In the genomic region with DNA sequence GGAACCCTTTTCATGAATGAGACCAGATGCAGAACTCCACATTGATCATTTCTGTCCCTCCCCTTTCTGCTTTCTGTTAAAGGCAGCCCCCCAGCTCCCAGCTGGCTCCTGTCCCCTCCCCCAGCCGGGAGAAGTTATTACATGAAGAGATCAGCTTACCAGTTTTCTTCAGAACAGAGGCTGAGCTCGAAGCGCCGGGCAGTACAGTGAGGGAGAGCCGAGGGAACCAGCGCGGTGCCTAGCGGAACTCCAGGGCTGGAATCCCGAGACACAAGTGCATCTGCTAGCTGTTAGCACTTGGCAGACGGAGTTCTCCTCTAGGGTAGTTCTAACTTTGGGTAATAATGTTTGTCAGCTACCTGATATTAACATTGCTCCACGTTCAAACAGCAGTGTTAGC, we compare ENCODE assay signal across 1 cellular context.
TF ChIP-seq lines count a peak whose summit lies in the region.

No MANE protein-coding gene starts in this region.

TF ChIP-seq in WTC11, 78 proteins besides CTCF, POLR2A, EP300 and RAD21 (continued from another document):
- TF ChIP-seq, protein P1, sequence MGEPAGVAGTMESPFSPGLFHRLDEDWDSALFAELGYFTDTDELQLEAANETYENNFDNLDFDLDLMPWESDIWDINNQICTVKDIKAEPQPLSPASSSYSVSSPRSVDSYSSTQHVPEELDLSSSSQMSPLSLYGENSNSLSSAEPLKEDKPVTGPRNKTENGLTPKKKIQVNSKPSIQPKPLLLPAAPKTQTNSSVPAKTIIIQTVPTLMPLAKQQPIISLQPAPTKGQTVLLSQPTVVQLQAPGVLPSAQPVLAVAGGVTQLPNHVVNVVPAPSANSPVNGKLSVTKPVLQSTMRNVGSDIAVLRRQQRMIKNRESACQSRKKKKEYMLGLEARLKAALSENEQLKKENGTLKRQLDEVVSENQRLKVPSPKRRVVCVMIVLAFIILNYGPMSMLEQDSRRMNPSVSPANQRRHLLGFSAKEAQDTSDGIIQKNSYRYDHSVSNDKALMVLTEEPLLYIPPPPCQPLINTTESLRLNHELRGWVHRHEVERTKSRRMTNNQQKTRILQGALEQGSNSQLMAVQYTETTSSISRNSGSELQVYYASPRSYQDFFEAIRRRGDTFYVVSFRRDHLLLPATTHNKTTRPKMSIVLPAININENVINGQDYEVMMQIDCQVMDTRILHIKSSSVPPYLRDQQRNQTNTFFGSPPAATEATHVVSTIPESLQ (CRISPR knock-in tag; IDR thresholded peaks at IDR 0.05): no peak
- TF ChIP-seq, protein P2, sequence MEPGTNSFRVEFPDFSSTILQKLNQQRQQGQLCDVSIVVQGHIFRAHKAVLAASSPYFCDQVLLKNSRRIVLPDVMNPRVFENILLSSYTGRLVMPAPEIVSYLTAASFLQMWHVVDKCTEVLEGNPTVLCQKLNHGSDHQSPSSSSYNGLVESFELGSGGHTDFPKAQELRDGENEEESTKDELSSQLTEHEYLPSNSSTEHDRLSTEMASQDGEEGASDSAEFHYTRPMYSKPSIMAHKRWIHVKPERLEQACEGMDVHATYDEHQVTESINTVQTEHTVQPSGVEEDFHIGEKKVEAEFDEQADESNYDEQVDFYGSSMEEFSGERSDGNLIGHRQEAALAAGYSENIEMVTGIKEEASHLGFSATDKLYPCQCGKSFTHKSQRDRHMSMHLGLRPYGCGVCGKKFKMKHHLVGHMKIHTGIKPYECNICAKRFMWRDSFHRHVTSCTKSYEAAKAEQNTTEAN (CRISPR knock-in tag; IDR thresholded peaks at IDR 0.05): no peak
- TF ChIP-seq GABPB1 (CRISPR knock-in tag; IDR thresholded peaks at IDR 0.05) (no peak), GRHL2 (CRISPR knock-in tag; IDR thresholded peaks at IDR 0.05; ENCODE audit: insufficient replicate concordance, severe bottlenecking) (no peak), CREM (CRISPR knock-in tag; IDR thresholded peaks at IDR 0.05) (no peak)
- TF ChIP-seq, protein P3, sequence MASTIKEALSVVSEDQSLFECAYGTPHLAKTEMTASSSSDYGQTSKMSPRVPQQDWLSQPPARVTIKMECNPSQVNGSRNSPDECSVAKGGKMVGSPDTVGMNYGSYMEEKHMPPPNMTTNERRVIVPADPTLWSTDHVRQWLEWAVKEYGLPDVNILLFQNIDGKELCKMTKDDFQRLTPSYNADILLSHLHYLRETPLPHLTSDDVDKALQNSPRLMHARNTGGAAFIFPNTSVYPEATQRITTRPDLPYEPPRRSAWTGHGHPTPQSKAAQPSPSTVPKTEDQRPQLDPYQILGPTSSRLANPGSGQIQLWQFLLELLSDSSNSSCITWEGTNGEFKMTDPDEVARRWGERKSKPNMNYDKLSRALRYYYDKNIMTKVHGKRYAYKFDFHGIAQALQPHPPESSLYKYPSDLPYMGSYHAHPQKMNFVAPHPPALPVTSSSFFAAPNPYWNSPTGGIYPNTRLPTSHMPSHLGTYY (CRISPR knock-in tag; IDR thresholded peaks at IDR 0.05): no peak
